9 cellular contexts compared by ENCODE assay signal in genomic region chr22:21623402-21623970, GRCh38. TPM values are rescaled to one million over a fixed set of nuclear protein-coding genes. Genes with fewer than 3 reads are reported as not detected.
DNase-seq lines count a peak whose midpoint lies in the region; ATAC-seq and TF ChIP-seq lines count a peak whose summit lies in the region.
"Had no signal": no experiment of that assay in that cellular context is flagged by ENCODE, and none has a peak within 500 bp of the region (broad histone marks: within the 10 kb centered on the region; RNA-seq: fewer than 3 reads in every experiment).

No MANE protein-coding gene starts in this region.

- H3K27me3 ChIP-seq in psoas muscle (ENCODE audit: insufficient read depth in 3 of 3, low read length in 2 of 3) = no peaks in the 10 kb centered on the region

- WGBS in psoas muscle, 3 donors = 34 to 58% (median 37%) methylated on average over 10 to 11 of the region's 11 CpGs

- H3K36me3 ChIP-seq in psoas muscle (ENCODE audit: insufficient read depth in 1 of 2, low read depth in 1 of 2) = peaks cover 0 to 17% of the 10 kb centered on the region in 2 donors

- H3K4me1 ChIP-seq in psoas muscle = peaks cover 33% of the 10 kb centered on the region

- no peaks in the 10 kb centered on the region for H3K9me3 ChIP-seq in psoas muscle

- ATAC-seq in psoas muscle = peak in 3 of 4 donors; percentile 6 to 35 (median 12)
- no peak for ATAC-seq in HG02885 (IDR thresholded peaks at IDR 0.05; ENCODE audit: poor library complexity, unreplicated experiment)
- no peak for ATAC-seq in GM19395 (IDR thresholded peaks at IDR 0.05; ENCODE audit: unreplicated experiment)

- no peaks in the 10 kb centered on the region for H3K27me3 Mint-ChIP-seq in chondrocyte (ENCODE audit: low read depth)

- no peaks in the 10 kb centered on the region for H3K9me3 Mint-ChIP-seq in chondrocyte (ENCODE audit: low read depth)

- intact Hi-C loops in psoas muscle (cut with DNase I) = no loop called here

- no peak overlapping the region for H3K27ac Mint-ChIP-seq in chondrocyte (ENCODE audit: unreplicated experiment)

- H3K27ac ChIP-seq in epithelial cell of prostate = peak overlapping the region; percentile 10
- no peak overlapping the region for H3K27ac ChIP-seq in psoas muscle

- peaks cover 66% of the 10 kb centered on the region for H3K4me1 Mint-ChIP-seq in chondrocyte (ENCODE audit: low read depth)

- DNase-seq in D341Med (ENCODE audit: low spot score) (peak; percentile 14), NCI-H446 (lab: John Stamatoyannopoulos, UW) (peak; percentile 79 to 93), epithelial cell of prostate (ENCODE audit: low read depth, low spot score) (no peak), psoas muscle (no peak), NCI-H2107 treated with DMSO at 0.1 percent for 48 hours (lab: John Stamatoyannopoulos, UW; ENCODE audit: unreplicated experiment) (no peak), chondrocyte (ENCODE audit: low spot score) (no peak)
- DNase-seq: NCI-H526 treated with DMSO at 0.1 percent for 48 hours had no signal

- no peak for TF ChIP-seq CTCF in psoas muscle (IDR thresholded peaks at IDR 0.05)
- TF ChIP-seq CTCF in chondrocyte (IDR thresholded peaks at IDR 0.05) = no peak

- H3K4me3 Mint-ChIP-seq in chondrocyte (ENCODE audit: unreplicated experiment) = no peak overlapping the region

- peaks cover 2% of the 10 kb centered on the region for H3K36me3 Mint-ChIP-seq in chondrocyte (ENCODE audit: low read depth)

- no peak overlapping the region for H3K4me3 ChIP-seq in psoas muscle

RNA-seq across cellular contexts. Expression of gene YDJC, which starts 6.3 kb away (rescaled TPM):
- 1 to 10 TPM; 2.4 to 5.4 (median 3.3) TPM for total RNA-seq in psoas muscle
- 1 to 10 TPM; 3.6 to 5.8 (median 4.0) TPM for polyA plus RNA-seq in psoas muscle
- total RNA-seq in chondrocyte = 13.3 to 14.6 TPM (median 14.6 TPM) in 3 replicates

RNA-seq across cellular contexts. Expression of gene CCDC116, which starts 9.1 kb away (rescaled TPM):
- total RNA-seq in psoas muscle (under 1 TPM; 0.13 to 0.24 (median 0.20) TPM), chondrocyte (0.44 to 0.85 TPM (median 0.47 TPM) in 3 replicates)
- under 1 TPM; 0.07 to 0.32 (median 0.14) TPM for polyA plus RNA-seq in psoas muscle

RNA-seq across cellular contexts. Expression of gene SDF2L1, which starts 18.6 kb away (rescaled TPM):
- total RNA-seq in psoas muscle = 10 to 100 TPM in 3 of 4 donors, 1 to 10 TPM in 1; 6.9 to 13.0 (median 11.6) TPM
- 10 to 100 TPM; 16.8 to 53.5 (median 26.0) TPM for polyA plus RNA-seq in psoas muscle
- 21.2 to 28.4 TPM (median 26.0 TPM) in 3 replicates for total RNA-seq in chondrocyte

RNA-seq across cellular contexts. Expression of gene PPIL2, which starts 42.3 kb away (rescaled TPM):
- 10 to 100 TPM; 19.3 to 31.6 (median 21.6) TPM for total RNA-seq in psoas muscle
- 10 to 100 TPM; 15.6 to 24.7 (median 17.4) TPM for polyA plus RNA-seq in psoas muscle
- total RNA-seq in chondrocyte = 36.0 to 46.6 TPM (median 36.8 TPM) in 3 replicates

RNA-seq across cellular contexts. Expression of gene UBE2L3, which starts 56.0 kb away (rescaled TPM):
- total RNA-seq in psoas muscle = 10 to 100 TPM; 44.9 to 57.3 (median 53.1) TPM
- polyA plus RNA-seq in psoas muscle = 100 to 1,000 TPM in 1 of 3 donors, 10 to 100 TPM in 2; 51.4 to 144 (median 89.9) TPM
- total RNA-seq in chondrocyte = 53.2 to 57.5 TPM (median 53.7 TPM) in 3 replicates

Comparison
In these comparisons a context has a peak if more than half of its experiments do, and no peak if none do; other contexts are left out.
1. DNase-seq: peak in D341Med (single experiment) and NCI-H446 (2 of 2); none in epithelial cell of prostate (single experiment), psoas muscle (0 of 2), NCI-H2107 treated with DMSO at 0.1 percent for 48 hours (single experiment) and chondrocyte (single experiment).
2. ATAC-seq: peak in psoas muscle (3 of 4); none in HG02885 (single experiment) and GM19395 (single experiment).